1 cellular context compared by ENCODE assay signal in genomic region chr7:100676501-100677306, GRCh38.
TF ChIP-seq lines count a peak whose summit lies in the region.

No MANE protein-coding gene starts in this region.

TF ChIP-seq in endothelial cell of umbilical vein, 7 proteins besides CTCF, POLR2A, EP300 and RAD21:
- TF ChIP-seq GATA2 (IDR thresholded peaks at IDR 0.05; ENCODE audit: insufficient read depth, insufficient read length, low read depth, low read length) (no peak), POLR2AphosphoS5 (IDR thresholded peaks at IDR 0.05; ENCODE audit: insufficient read depth, low read depth, low read length) (no peak), MYC (IDR thresholded peaks at IDR 0.05; ENCODE audit: low read depth, low read length) (no peak), JUN (IDR thresholded peaks at IDR 0.05; ENCODE audit: borderline replicate concordance, insufficient read depth, insufficient read length, low read depth) (no peak), FOS (IDR thresholded peaks at IDR 0.05; ENCODE audit: borderline replicate concordance, insufficient read depth, low read length) (no peak), MAX (IDR thresholded peaks at IDR 0.05; ENCODE audit: insufficient read depth, insufficient read length) (no peak), EZH2 (IDR thresholded peaks at IDR 0.05; ENCODE audit: borderline replicate concordance, low read depth, low read length, severe bottlenecking) (no peak)
